Comparison of ENCODE assay signal across 1 cellular context in the genomic region with DNA sequence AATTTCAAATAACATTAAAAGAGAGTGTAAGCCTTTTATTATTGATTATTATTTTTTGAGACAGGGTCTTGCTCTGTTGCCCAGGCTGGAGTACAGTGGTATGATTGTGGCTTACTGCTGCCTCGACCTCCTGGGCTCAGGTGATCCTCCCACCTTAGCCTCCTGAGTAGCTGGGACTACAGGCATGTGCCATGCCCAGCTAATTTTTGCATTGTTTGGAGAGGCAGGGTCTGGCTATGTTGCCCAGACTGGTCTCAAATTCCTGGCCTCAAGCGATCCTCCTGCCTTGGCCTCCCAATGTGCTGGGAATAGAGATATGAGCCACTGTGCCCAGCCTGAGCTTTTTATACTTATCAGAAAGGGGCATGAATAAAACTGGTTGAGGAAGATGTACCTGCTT. TPM values are rescaled to one million over a fixed set of nuclear protein-coding genes. Genes with fewer than 3 reads are reported as not detected.
"Had no signal": no experiment of that assay in that cellular context is flagged by ENCODE, and none has a peak within 500 bp of the region (broad histone marks: within the 10 kb centered on the region; RNA-seq: fewer than 3 reads in every experiment).

No MANE protein-coding gene starts in this region.

RNA-seq across cellular contexts. Expression of a gene that starts 57.0 kb away (rescaled TPM):
- total RNA-seq: G401 had no signal
